8 cellular contexts compared by ENCODE assay signal in the genomic region with DNA sequence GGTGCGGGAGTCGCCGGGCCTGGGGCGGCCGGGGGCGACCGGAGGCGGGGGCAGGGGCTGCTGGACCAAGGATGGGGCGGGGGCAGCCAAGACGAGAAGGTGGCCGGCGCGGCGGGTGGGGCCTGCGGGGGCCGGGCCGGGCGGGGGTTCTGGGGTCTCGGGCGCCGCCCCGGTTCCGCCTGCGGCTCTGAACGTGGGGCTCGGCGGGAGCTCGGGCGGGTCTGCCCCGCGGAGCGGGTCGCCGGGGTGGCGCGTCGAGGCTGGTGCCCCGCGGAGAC. TPM values are rescaled to one million over a fixed set of nuclear protein-coding genes. Genes with fewer than 3 reads are reported as not detected.
A peak's percentile ranks its signal among the peaks of the same experiment; 100 is the strongest.
DNase-seq lines count a peak whose midpoint lies in the region; ATAC-seq and TF ChIP-seq lines count a peak whose summit lies in the region.

No MANE protein-coding gene starts in this region.

- H3K4me1 Mint-ChIP-seq in brain: peaks cover 29% of the 10 kb centered on the region

- H3K36me3 Mint-ChIP-seq in brain: peaks cover 11% of the 10 kb centered on the region

- H3K4me3 ChIP-seq in left ventricle myocardium inferior: peak overlapping the region; percentile 94
- H3K4me3 ChIP-seq in mesenchymal stem cell (ENCODE audit: insufficient read depth in 1 of 2, low read depth in 1 of 2, low read length in 2 of 2): peak overlapping the region; percentile 87 to 98
- H3K4me3 ChIP-seq in upper lobe of right lung: peak overlapping the region; percentile 83

- H3K27me3 ChIP-seq in left ventricle myocardium inferior (ENCODE audit: low read depth) (no peaks in the 10 kb centered on the region), mesenchymal stem cell (ENCODE audit: control insufficient read depth in 1 of 2, insufficient read depth in 1 of 2, low read length in 2 of 2) (no peaks in the 10 kb centered on the region), upper lobe of right lung (no peaks in the 10 kb centered on the region)

- TF ChIP-seq CTCF in left ventricle myocardium inferior (IDR thresholded peaks at IDR 0.05; ENCODE audit: borderline replicate concordance) (no peak), brain (conservative IDR thresholded peaks at IDR 0.05) (no peak), upper lobe of right lung (IDR thresholded peaks at IDR 0.05) (no peak)

- peak overlapping the region; percentile 91 to 95 (median 94) for H3K4me3 Mint-ChIP-seq in brain

- H3K9me3 Mint-ChIP-seq in brain: peaks cover 0 to 3% (median 0%) of the 10 kb centered on the region in 5 experiments

- H2AK5ac ChIP-seq in mesenchymal stem cell (ENCODE audit: low read length, severe bottlenecking): no peak overlapping the region

- peak overlapping the region; percentile 93 for H3K9ac ChIP-seq in mesenchymal stem cell (ENCODE audit: low read length)

- peak overlapping the region; percentile 89 for H3K4me2 ChIP-seq in mesenchymal stem cell (ENCODE audit: low read length, poor library complexity, severe bottlenecking)

- peak overlapping the region in 1 of 5 experiments; percentile 98 for H3K27ac Mint-ChIP-seq in brain

- H3K23ac ChIP-seq in mesenchymal stem cell (ENCODE audit: low read length in 2 of 2): peak overlapping the region in 1 of 2 experiments; percentile 85

- 2% methylated on average over 22 of the region's 39 CpGs for WGBS in mesenchymal stem cell

- peak overlapping the region; percentile 53 for H4K91ac ChIP-seq in mesenchymal stem cell (ENCODE audit: low read length)

- peak overlapping the region; percentile 80 for H2BK15ac ChIP-seq in mesenchymal stem cell (ENCODE audit: low read depth, poor library complexity, severe bottlenecking)

- DNase-seq in left ventricle myocardium inferior (no peak), Right ventricle myocardium superior (no peak), mesenchymal stem cell (no peak), upper lobe of right lung (no peak), SHP77 treated with DMSO at 0.1 percent for 48 hours (lab: John Stamatoyannopoulos, UW) (no peak), DMS 273 treated with DMSO at 0.1 percent for 48 hours (lab: John Stamatoyannopoulos, UW) (no peak)
- no peak for DNase-seq in stimulated activated CD4-positive, alpha-beta T cell treated with anti-CD3 and anti-CD28 coated beads, Interleukin-4, amount 100 ng/mL, for 24 hours

- H3K79me1 ChIP-seq in mesenchymal stem cell (replicated peaks; ENCODE audit: low read length, poor library complexity, severe bottlenecking): peaks cover 9% of the 10 kb centered on the region

- H3K14ac ChIP-seq in mesenchymal stem cell (ENCODE audit: low read length in 2 of 2): peak overlapping the region; percentile 26 to 28

- no peak overlapping the region for H2AFZ ChIP-seq in mesenchymal stem cell (ENCODE audit: low read depth, low read length)

- no peak for ATAC-seq in Right ventricle myocardium superior (ENCODE audit: poor library complexity)
- ATAC-seq in upper lobe of right lung: no peak

- H2BK12ac ChIP-seq in mesenchymal stem cell (ENCODE audit: low read length in 2 of 2): peak overlapping the region in 1 of 2 experiments; percentile 42

- peaks cover 3% of the 10 kb centered on the region for H3K27me3 Mint-ChIP-seq in brain

- no peak overlapping the region for H4K8ac ChIP-seq in mesenchymal stem cell (ENCODE audit: low read length)

- intact Hi-C loops in left ventricle myocardium inferior (cut with micrococcal nuclease) (loop anchor here (5.0 kb wide), 1 partner anchor 79 kb away; no protein-coding TSS in a partner anchor), Right ventricle myocardium superior (cut with DNase I) (loop anchor here (2.0 kb wide), 1 partner anchor 80 kb away; no protein-coding TSS in a partner anchor), upper lobe of right lung (cut with DNase I) (loop anchor here (5.0 kb wide), 1 partner anchor 74 kb away; no protein-coding TSS in a partner anchor)

- peaks cover 49% of the 10 kb centered on the region for H3K36me3 ChIP-seq in left ventricle myocardium inferior
- peaks cover 38 to 63% of the 10 kb centered on the region in 2 experiments for H3K36me3 ChIP-seq in mesenchymal stem cell (ENCODE audit: control insufficient read depth in 1 of 2, insufficient read depth in 2 of 2, low read depth in 1 of 2, low read length in 2 of 2)
- peaks cover 34% of the 10 kb centered on the region for H3K36me3 ChIP-seq in upper lobe of right lung

- peak overlapping the region; percentile 49 for H2BK5ac ChIP-seq in mesenchymal stem cell (ENCODE audit: low read depth, low read length, poor library complexity, severe bottlenecking)

- peak overlapping the region; percentile 62 for H2BK120ac ChIP-seq in mesenchymal stem cell (ENCODE audit: low read depth, low read length)

- H3K4ac ChIP-seq in mesenchymal stem cell (ENCODE audit: low read depth in 1 of 2, low read length in 2 of 2): peak overlapping the region; percentile 81 to 85

- H3K9me3 ChIP-seq in left ventricle myocardium inferior (replicated peaks) (no peaks in the 10 kb centered on the region), mesenchymal stem cell (ENCODE audit: control insufficient read depth, low read length) (no peaks in the 10 kb centered on the region), upper lobe of right lung (no peaks in the 10 kb centered on the region)

- H3K4me1 ChIP-seq in left ventricle myocardium inferior (peaks cover 53% of the 10 kb centered on the region), mesenchymal stem cell (ENCODE audit: control insufficient read depth, insufficient read depth, low read depth, low read length) (peaks cover 41% of the 10 kb centered on the region), upper lobe of right lung (peaks cover 22% of the 10 kb centered on the region)

- peak overlapping the region; percentile 25 to 77 for H3K18ac ChIP-seq in mesenchymal stem cell (ENCODE audit: low read depth in 1 of 2, low read length in 2 of 2)

- H3K27ac ChIP-seq in left ventricle myocardium inferior (replicated peaks) (peak overlapping the region; percentile 99), mesenchymal stem cell (ENCODE audit: low read length, poor library complexity, severe bottlenecking) (no peak overlapping the region), upper lobe of right lung (peak overlapping the region; percentile 97)

RNA-seq across cellular contexts. Expression of a gene that starts 0.2 kb away (rescaled TPM):
- total RNA-seq in left ventricle myocardium inferior (70.5 TPM), Right ventricle myocardium superior (68.5 TPM), upper lobe of right lung (73.4 TPM)
- polyA plus RNA-seq in brain (ENCODE audit: insufficient read depth, low read depth, low replicate concordance): 170 TPM
- 99.6 TPM for polyA plus RNA-seq in mesenchymal stem cell (2013, experiment 1 of 2)
- 97.9 TPM for polyA plus RNA-seq in mesenchymal stem cell (2013, experiment 2 of 2)
